Comparison of ENCODE assay signal across 9 cellular contexts in genomic region chr4:108683479-108683878, GRCh38. TPM values are rescaled to one million over a fixed set of nuclear protein-coding genes. Genes with fewer than 3 reads are reported as not detected.
DNase-seq lines count a peak whose midpoint lies in the region; ATAC-seq, FAIRE-seq and TF ChIP-seq lines count a peak whose summit lies in the region.
"Had no signal": no experiment of that assay in that cellular context is flagged by ENCODE, and none has a peak within 500 bp of the region (broad histone marks: within the 10 kb centered on the region; RNA-seq: fewer than 3 reads in every experiment).

No MANE protein-coding gene starts in this region.

- in situ Hi-C loops in GM12878 (cut with MboI) = loop anchor here (10.0 kb wide), 1 partner anchor 721 kb away; no protein-coding TSS in a partner anchor

- H4K20me1 ChIP-seq in GM12878 (ENCODE audit: control insufficient read depth, insufficient read depth) = no peaks in the 10 kb centered on the region

- CTCF ChIA-PET in GM12878 (lab: Yijun Ruan, JAX) = interaction anchor here (0.6 to 1.4 kb wide), 4 partner anchors 13 to 987 kb away, joined by 3 to 4 read pairs (median 4); no protein-coding TSS in a partner anchor

- intact Hi-C loops in GM12878 (cut with micrococcal nuclease; ENCODE audit: unreplicated experiment) = loop anchor here (1.0 to 10.0 kb wide), 2 partner anchors 611 to 723 kb away; no protein-coding TSS in a partner anchor
- intact Hi-C loops in thyroid gland (cut with DNase I) = no loop called here
- intact Hi-C loops in testis (cut with DNase I; ENCODE audit: low total_unique reads) = no loop called here

- H3K36me3 ChIP-seq in GM12878 (ENCODE audit: control insufficient read depth in 2 of 2, insufficient read depth in 2 of 2, low read length in 1 of 2) (0 out of 4 replicates have a peak, but pooled peaks cover 0 to under 1% of the 10 kb centered on the region in 2 experiments), thyroid gland (no peaks in the 10 kb centered on the region), testis (ENCODE audit: low read depth, missing control alignments) (no peaks in the 10 kb centered on the region)
- H3K36me3 ChIP-seq: SJCRH30 had no signal

- no peaks in the 10 kb centered on the region for H3K4me1 ChIP-seq in GM12878 (ENCODE audit: control insufficient read depth, insufficient read depth, low read length)
- no peaks in the 10 kb centered on the region for H3K4me1 ChIP-seq in thyroid gland
- no peaks in the 10 kb centered on the region for H3K4me1 ChIP-seq in testis
- H3K4me1 ChIP-seq: SJCRH30 had no signal

- WGBS in GM12878 (ENCODE audit: insufficient coverage, insufficient replicate concordance, low lambda C conversion rate, missing lambda C conversion rate) = 21% methylated on average over 5 of the region's 5 CpGs
- WGBS in thyroid gland, 2 donors = 23 to 26% methylated on average over 5 of the region's 5 CpGs
- WGBS in testis, 2 donors = 30 to 38% methylated on average over 5 of the region's 5 CpGs

- no peak for FAIRE-seq in D721Med (lab: Jason Lieb, UNC)
- no peak for FAIRE-seq in GM12878 (lab: Jason Lieb, UNC)

- no peak overlapping the region for H3K9ac ChIP-seq in GM12878 (ENCODE audit: control insufficient read depth, insufficient read depth, low read length)

- TF ChIP-seq EP300 in GM12878 (IDR thresholded peaks at IDR 0.05; ENCODE audit: borderline replicate concordance in 1 of 2, control insufficient read depth in 1 of 2, low read depth in 2 of 2, low read length in 2 of 2) = no peak

- ATAC-seq in GM12878 = peak; percentile 70

- H3K27me3 ChIP-seq in GM12878 (replicated peaks in 1 of 2; ENCODE audit: control insufficient read depth in 2 of 2, insufficient read depth in 2 of 2, low read length in 1 of 2) (no peaks in the 10 kb centered on the region), thyroid gland (no peaks in the 10 kb centered on the region), testis (no peaks in the 10 kb centered on the region)
- H3K27me3 ChIP-seq: SJCRH30 had no signal

- peak; percentile 39 for TF ChIP-seq RAD21 in GM12878 (IDR thresholded peaks at IDR 0.05; ENCODE audit: insufficient read depth, low read depth, low read length)

- BruUV-seq in GM12878 (replicated peaks; lab: Mats Ljungman, UMichigan) = no TSS peak

- H3K27ac ChIP-seq in GM12878 (ENCODE audit: control insufficient read depth, insufficient read depth) (no peak overlapping the region), thyroid gland (no peak overlapping the region), testis (no peak overlapping the region)
- H3K27ac ChIP-seq: SJCRH30 had no signal

- SMC1A ChIA-PET in GM12878 (lab: Charles Lee; ENCODE audit: uncharacterized antibody, unreplicated experiment) = no interaction called here

- H3K9me3 ChIP-seq in GM12878 (replicated peaks; ENCODE audit: control insufficient read depth, insufficient read depth, low read length) = no peaks in the 10 kb centered on the region
- no peaks in the 10 kb centered on the region for H3K9me3 ChIP-seq in thyroid gland
- no peaks in the 10 kb centered on the region for H3K9me3 ChIP-seq in testis
- H3K9me3 ChIP-seq: SJCRH30 had no signal

- POLR2A ChIA-PET in GM12878 (lab: Charles Lee) = no interaction called here

- H3K79me2 ChIP-seq in GM12878 (ENCODE audit: control insufficient read depth, insufficient read depth, low read length) = no peaks in the 10 kb centered on the region

- H2AFZ ChIP-seq in GM12878 (ENCODE audit: control insufficient read depth, low read depth, low read length) = no peak overlapping the region

- DNase-seq in D721Med (ENCODE audit: insufficient read length, low spot score) = no peak
- DNase-seq in HT-29 (ENCODE audit: low spot score) = peak; percentile 41
- no peak for DNase-seq in GM12878 (ENCODE audit: low read depth, low spot score)
- DNase-seq in medulla oblongata (ENCODE audit: extremely low spot score) = peak; percentile 9
- DNase-seq in stimulated activated naive CD4-positive, alpha-beta T cell treated with Interleukin-2 at 50 U/mL for 16 hours (lab: John Stamatoyannopoulos, UW) = no peak
- no peak for DNase-seq in thyroid gland
- DNase-seq in testis = no peak
- no peak for DNase-seq in NCI-H1694 (lab: John Stamatoyannopoulos, UW)

- RAD21 ChIA-PET in GM12878 (lab: Charles Lee; ENCODE audit: unreplicated experiment) = no interaction called here

- no peak overlapping the region for H3K4me2 ChIP-seq in GM12878 (ENCODE audit: control insufficient read depth, insufficient read depth)

- TF ChIP-seq CTCF in D721Med (IDR thresholded peaks at IDR 0.05; ENCODE audit: insufficient read depth, missing control alignments) (peak; percentile 42), GM12878 (IDR thresholded peaks at IDR 0.05 in 2 of 3, conservative IDR thresholded peaks at IDR 0.05 in 1 of 3; ENCODE audit: control insufficient read depth in 2 of 3, extremely low read depth in 1 of 3, insufficient read depth in 1 of 3, low read depth in 3 of 3, low read length in 3 of 3) (peak in 2 of 3 experiments; percentile 29 to 35; a peak in 2 of 6 replicates), thyroid gland (IDR thresholded peaks at IDR 0.05) (peak in 3 of 6 experiments; percentile 22 to 35 (median 32)), testis (IDR thresholded peaks at IDR 0.05) (no peak)

- TF ChIP-seq POLR2A in GM12878 (IDR thresholded peaks at IDR 0.05; ENCODE audit: low read depth, low read length) = no peak
- no peak for TF ChIP-seq POLR2A in thyroid gland (IDR thresholded peaks at IDR 0.05)
- no peak for TF ChIP-seq POLR2A in testis (IDR thresholded peaks at IDR 0.05)

- H3K4me3 ChIP-seq in GM12878 (no peak overlapping the region), thyroid gland (replicated peaks in 1 of 3) (no peak overlapping the region), testis (no peak overlapping the region)
- H3K4me3 ChIP-seq: SJCRH30 had no signal

TF ChIP-seq in GM12878, 131 proteins besides CTCF, POLR2A, EP300 and RAD21:
- TF ChIP-seq SMC3 (IDR thresholded peaks at IDR 0.05; ENCODE audit: borderline replicate concordance, low read length) (peak; percentile 29; the same call in 1 of the 2 replicates), SUZ12 (IDR thresholded peaks at IDR 0.05; ENCODE audit: unreplicated experiment) (no peak), ATF3 (IDR thresholded peaks at IDR 0.05; ENCODE audit: borderline replicate concordance, extremely low read depth, low read depth, low read length) (no peak), ZNF622 (IDR thresholded peaks at IDR 0.05) (no peak)

RNA-seq across cellular contexts. Expression of gene OSTC, which starts 33.1 kb away (rescaled TPM):
- total RNA-seq in HT-29 (2014; rRNA removed; shearing (Covaris generic)) = 49.7 and 54.7 TPM in 2 replicates
- total RNA-seq in GM12878 (2013; cell fraction: nucleolus; rRNA removed) = 46.6 and 47.8 TPM in 2 replicates
- total RNA-seq in GM12878 (2014; rRNA removed) = 106 and 132 TPM in 2 replicates
- total RNA-seq in GM12878 (2014; rRNA removed; fragmentation: Illumina TruSeq; extraction: Trizol) = 141 and 148 TPM in 2 replicates
- 99.5 and 108 TPM in 2 replicates for total RNA-seq in GM12878 (2021)
- polyA plus RNA-seq in GM12878 (2011; ENCODE audit: low read depth) = 122 TPM
- 161 and 217 TPM in 2 replicates for polyA plus RNA-seq in GM12878 (2011; rRNA removed)
- polyA plus RNA-seq in GM12878 (2011; cell fraction: cytosol; rRNA removed) = 89.1 and 103 TPM in 2 replicates
- polyA plus RNA-seq in GM12878 (2011; cell fraction: nucleus; rRNA removed) = 38.8 and 45.9 TPM in 2 replicates
- polyA plus RNA-seq in GM12878 (2012) = 159 and 171 TPM in 2 replicates
- polyA plus RNA-seq in GM12878 (2014; fragmentation: Illumina TruSeq; extraction: Trizol) = 201 and 229 TPM in 2 replicates
- polyA plus RNA-seq in GM12878 (2014; fragmentation: Nextera tagmentation; extraction: Ambion mirVana) = 100 to 1,000 TPM; 542 to 681 TPM
- polyA plus RNA-seq in GM12878 (2014; rRNA removed) = 99.0 and 117 TPM in 2 replicates
- polyA plus RNA-seq in GM12878 (2016; fragmentation: Nextera tagmentation; extraction: Ambion mirVana) = 100 to 1,000 TPM; 323 to 339 TPM
- polyA minus RNA-seq in GM12878 (2011; rRNA and poly(A)+ RNA removed) = 72.9 and 74.0 TPM in 2 replicates
- 23.3 and 25.9 TPM in 2 replicates for polyA minus RNA-seq in GM12878 (2011; cell fraction: cytosol; rRNA and poly(A)+ RNA removed)
- polyA minus RNA-seq in GM12878 (2011; cell fraction: nucleus; rRNA and poly(A)+ RNA removed) = 14.9 and 15.6 TPM in 2 replicates
- total RNA-seq in thyroid gland = 1,000 to 10,000 TPM in 1 of 4 donors, 100 to 1,000 TPM in 1, 10 to 100 TPM in 2; 82.9 to 1,618 (median 118) TPM
- total RNA-seq in testis = 10 to 100 TPM; 48.9 to 54.5 TPM
- polyA plus RNA-seq in testis (ENCODE audit: insufficient read depth, low read depth, low replicate concordance) = 78.1 TPM

Comparison
In these comparisons a context has a peak if more than half of its experiments do, and no peak if none do; other contexts are left out.
1. DNase-seq: peak in HT-29 (single experiment) and medulla oblongata (single experiment); none in D721Med (single experiment), GM12878 (single experiment), stimulated activated naive CD4-positive, alpha-beta T cell treated with Interleukin-2 at 50 U/mL for 16 hours (single experiment), thyroid gland (0 of 2), testis (single experiment) and NCI-H1694 (single experiment).
2. CTCF ChIP-seq: peak in D721Med (single experiment) and GM12878 (2 of 3); none in testis (0 of 3).